14 cellular contexts compared by ENCODE assay signal in the genomic region with DNA sequence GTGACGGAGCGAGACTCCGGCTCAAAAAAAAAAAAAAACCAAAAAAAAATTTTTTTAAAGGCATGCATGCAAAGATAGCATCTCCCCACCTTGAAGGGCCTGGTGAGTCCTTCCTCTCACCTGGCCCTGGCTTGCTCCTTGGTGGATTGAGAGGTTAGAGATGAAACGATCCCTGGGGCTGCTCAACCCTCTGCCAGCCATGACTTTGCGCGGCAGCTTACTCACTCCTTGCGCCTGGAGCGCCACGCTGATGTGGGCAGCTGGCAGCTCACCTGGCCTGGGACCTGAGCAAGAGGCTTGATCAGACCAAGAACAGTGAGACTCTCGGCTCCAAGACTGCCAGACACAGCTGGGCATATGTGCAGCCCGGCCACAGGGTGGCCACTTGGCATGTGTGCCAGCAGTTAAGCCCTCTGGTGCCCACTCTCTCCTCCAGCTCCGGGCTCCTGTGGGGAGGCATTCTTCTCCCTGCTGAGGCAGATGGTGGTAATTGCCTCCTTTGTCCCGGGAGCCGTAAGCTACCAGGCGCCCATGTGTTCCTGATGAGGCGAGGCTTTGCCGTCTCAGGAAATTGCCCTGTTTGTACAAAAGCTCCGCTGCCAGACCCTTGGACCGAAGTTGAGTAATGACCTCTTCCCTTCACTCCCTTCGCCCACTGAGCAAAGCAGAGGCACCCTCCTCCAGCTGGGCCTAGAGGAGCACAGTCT. TPM values are rescaled to one million over a fixed set of nuclear protein-coding genes. Genes with fewer than 3 reads are reported as not detected.
DNase-seq lines count a peak whose midpoint lies in the region; ATAC-seq and FAIRE-seq lines count a peak whose summit lies in the region.
"Had no signal": no experiment of that assay in that cellular context is flagged by ENCODE, and none has a peak within 500 bp of the region (broad histone marks: within the 10 kb centered on the region; RNA-seq: fewer than 3 reads in every experiment).

No MANE protein-coding gene starts in this region.

- peaks cover 7% of the 10 kb centered on the region for H3K36me3 Mint-ChIP-seq in activated CD8-positive, alpha-beta T cell treated with anti-CD3 and anti-CD28 coated beads, Interleukin-2, amount 10 ng/mL, durations not matched to agents 7 days and 5 days (ENCODE audit: low read depth)
- peaks cover 0 to 1% of the 10 kb centered on the region in 2 donors for H3K36me3 Mint-ChIP-seq in CD4-positive, alpha-beta memory T cell

- WGBS in small intestine, 3 donors: 52 to 69% (median 65%) methylated on average over 20 of the region's 20 CpGs

- no peaks in the 10 kb centered on the region for H3K9me3 Mint-ChIP-seq in activated CD8-positive, alpha-beta T cell treated with anti-CD3 and anti-CD28 coated beads, Interleukin-2, amount 10 ng/mL, durations not matched to agents 7 days and 5 days (ENCODE audit: insufficient read depth)
- H3K9me3 Mint-ChIP-seq in CD4-positive, alpha-beta memory T cell: no peaks in the 10 kb centered on the region
- H3K9me3 Mint-ChIP-seq: activated CD8-positive, alpha-beta T cell treated with anti-CD3 and anti-CD28 coated beads for 36 hours; activated naive CD8-positive, alpha-beta T cell treated with anti-CD3 and anti-CD28 coated beads, Interleukin-2, amount 10 ng/mL, durations not matched to agents 7 days and 5 days had no signal

- POLR2A ChIA-PET in activated CD8-positive, alpha-beta T cell treated with anti-CD3 and anti-CD28 coated beads, Interleukin-2, amount 10 ng/mL, durations not matched to agents 7 days and 5 days (lab: Charles Lee): interaction anchor here (1.2 kb wide), 1 partner anchor 40 kb away, joined by 3 read pairs; the partner anchor contains the start of gene SRP68
- POLR2A ChIA-PET in CD4-positive, alpha-beta memory T cell (lab: Charles Lee; ENCODE audit: partially characterized antibody): interaction anchor here (0.5 to 1.0 kb wide), 3 partner anchors 32 to 290 kb away, joined by 3 read pairs; partner anchors contain the start of gene UNK

- H3K27ac Mint-ChIP-seq in activated CD8-positive, alpha-beta T cell treated with anti-CD3 and anti-CD28 coated beads, Interleukin-2, amount 10 ng/mL, durations not matched to agents 7 days and 5 days: no peak overlapping the region
- peak overlapping the region in 1 of 7 donors; percentile 46 for H3K27ac Mint-ChIP-seq in CD4-positive, alpha-beta memory T cell
- H3K27ac Mint-ChIP-seq: activated CD8-positive, alpha-beta T cell treated with anti-CD3 and anti-CD28 coated beads for 36 hours; activated naive CD8-positive, alpha-beta T cell treated with anti-CD3 and anti-CD28 coated beads, Interleukin-2, amount 10 ng/mL, durations not matched to agents 7 days and 5 days; progenitor cell of endocrine pancreas had no signal

- CTCF ChIA-PET in activated CD8-positive, alpha-beta T cell treated with anti-CD3 and anti-CD28 coated beads, Interleukin-2, amount 10 ng/mL, durations not matched to agents 7 days and 5 days (lab: Charles Lee): interaction anchor here (0.7 to 3.5 kb wide), 5 partner anchors 17 to 267 kb away, joined by 3 to 36 read pairs (median 3); no protein-coding TSS in a partner anchor
- CTCF ChIA-PET in CD4-positive, alpha-beta memory T cell (lab: Charles Lee; ENCODE audit: partially characterized antibody): interaction anchor here (0.7 to 0.8 kb wide), 2 partner anchors 18 to 34 kb away, joined by 3 to 4 read pairs; no protein-coding TSS in a partner anchor

- H3K4me3 Mint-ChIP-seq in activated CD8-positive, alpha-beta T cell treated with anti-CD3 and anti-CD28 coated beads, Interleukin-2, amount 10 ng/mL, durations not matched to agents 7 days and 5 days: no peak overlapping the region
- H3K4me3 Mint-ChIP-seq in CD4-positive, alpha-beta memory T cell: no peak overlapping the region
- H3K4me3 Mint-ChIP-seq: activated CD8-positive, alpha-beta T cell treated with anti-CD3 and anti-CD28 coated beads for 36 hours; activated naive CD8-positive, alpha-beta T cell treated with anti-CD3 and anti-CD28 coated beads, Interleukin-2, amount 10 ng/mL, durations not matched to agents 7 days and 5 days had no signal

- no peaks in the 10 kb centered on the region for H3K9me3 ChIP-seq in small intestine (ENCODE audit: control insufficient read depth, low read depth)
- no peaks in the 10 kb centered on the region for H3K9me3 ChIP-seq in CD4-positive, alpha-beta memory T cell (ENCODE audit: control insufficient read depth in 1 of 2, low read length in 2 of 2)

- peak; percentile 40; the same call in 2 of the 3 replicates for ATAC-seq in SK-N-SH treated with all-trans-retinoic acid at 6 μM for 48 hours
- no peak for ATAC-seq in activated CD8-positive, alpha-beta T cell treated with anti-CD3 and anti-CD28 coated beads, Interleukin-2, amount 10 ng/mL, durations not matched to agents 7 days and 5 days
- ATAC-seq: activated CD8-positive, alpha-beta T cell treated with anti-CD3 and anti-CD28 coated beads for 36 hours had no signal

- intact Hi-C loops in CD4-positive, alpha-beta memory T cell (cut with micrococcal nuclease): no loop called here

- H3K4me1 ChIP-seq in small intestine (ENCODE audit: control insufficient read depth in 2 of 2, insufficient read depth in 1 of 2, low read depth in 1 of 2, low read length in 1 of 2): no peaks in the 10 kb centered on the region
- peaks cover 12% of the 10 kb centered on the region for H3K4me1 ChIP-seq in CD4-positive, alpha-beta memory T cell (ENCODE audit: insufficient read depth, low read length)

- no peaks in the 10 kb centered on the region for H3K27me3 Mint-ChIP-seq in activated CD8-positive, alpha-beta T cell treated with anti-CD3 and anti-CD28 coated beads, Interleukin-2, amount 10 ng/mL, durations not matched to agents 7 days and 5 days (ENCODE audit: low read depth)
- H3K27me3 Mint-ChIP-seq in CD4-positive, alpha-beta memory T cell: no peaks in the 10 kb centered on the region
- H3K27me3 Mint-ChIP-seq: activated CD8-positive, alpha-beta T cell treated with anti-CD3 and anti-CD28 coated beads for 36 hours; activated naive CD8-positive, alpha-beta T cell treated with anti-CD3 and anti-CD28 coated beads, Interleukin-2, amount 10 ng/mL, durations not matched to agents 7 days and 5 days; progenitor cell of endocrine pancreas had no signal

- H3K4me3 ChIP-seq in small intestine (ENCODE audit: low read depth in 1 of 2, low read length in 2 of 2): no peak overlapping the region
- no peak overlapping the region for H3K4me3 ChIP-seq in CD4-positive, alpha-beta memory T cell (ENCODE audit: low read length in 2 of 2)
- H3K4me3 ChIP-seq: lung had no signal

- no peaks in the 10 kb centered on the region for H3K36me3 ChIP-seq in small intestine (ENCODE audit: control insufficient read depth in 2 of 2, insufficient read depth in 2 of 2, low read length in 2 of 2)
- no peaks in the 10 kb centered on the region for H3K36me3 ChIP-seq in CD4-positive, alpha-beta memory T cell (ENCODE audit: insufficient read depth, low read length)

- H3K4me1 Mint-ChIP-seq in activated CD8-positive, alpha-beta T cell treated with anti-CD3 and anti-CD28 coated beads, Interleukin-2, amount 10 ng/mL, durations not matched to agents 7 days and 5 days (ENCODE audit: low read depth): peaks cover 30% of the 10 kb centered on the region
- H3K4me1 Mint-ChIP-seq in CD4-positive, alpha-beta memory T cell: peaks cover 7 to 14% (median 12%) of the 10 kb centered on the region in 4 donors

- peak; percentile 40 for DNase-seq in NCI-H748 (lab: John Stamatoyannopoulos, UW; ENCODE audit: unreplicated experiment)
- DNase-seq in NCI-H748 treated with DMSO at 0.1 percent for 48 hours (lab: John Stamatoyannopoulos, UW): no peak
- DNase-seq in small intestine: peak; percentile 37
- no peak for DNase-seq in activated CD8-positive, alpha-beta T cell treated with anti-CD3 and anti-CD28 coated beads, Interleukin-2, amount 10 ng/mL, durations not matched to agents 7 days and 5 days
- no peak for DNase-seq in CD4-positive, alpha-beta memory T cell
- DNase-seq: activated CD8-positive, alpha-beta T cell treated with anti-CD3 and anti-CD28 coated beads for 36 hours; activated naive CD8-positive, alpha-beta T cell treated with anti-CD3 and anti-CD28 coated beads, Interleukin-2, amount 10 ng/mL, durations not matched to agents 7 days and 5 days; NCI-H526 had no signal

- H3K27ac ChIP-seq in small intestine (ENCODE audit: low read depth in 1 of 2, low read length in 1 of 2): no peak overlapping the region
- no peak overlapping the region for H3K27ac ChIP-seq in CD4-positive, alpha-beta memory T cell (ENCODE audit: low read depth, low read length)

- no peaks in the 10 kb centered on the region for H3K27me3 ChIP-seq in small intestine (ENCODE audit: control insufficient read depth in 2 of 2, insufficient read depth in 2 of 2, low read length in 2 of 2)
- H3K27me3 ChIP-seq in CD4-positive, alpha-beta memory T cell (ENCODE audit: insufficient read depth, low read length): no peaks in the 10 kb centered on the region

- FAIRE-seq in small intestine (lab: Jason Lieb, UNC): no peak

RNA-seq across cellular contexts. Expression of gene EVPL, which starts 5.1 kb away (rescaled TPM):
- 10 to 100 TPM; 10.7 to 66.4 (median 38.6) TPM for polyA plus RNA-seq in small intestine
- under 1 TPM; 0.34 to 0.47 TPM for total RNA-seq in activated CD8-positive, alpha-beta T cell treated with anti-CD3 and anti-CD28 coated beads, Interleukin-2, amount 10 ng/mL, durations not matched to agents 7 days and 5 days
- not detected for total RNA-seq in CD4-positive, alpha-beta memory T cell
- not detected for polyA plus RNA-seq in CD4-positive, alpha-beta memory T cell
- polyA plus RNA-seq: AG04450 had no signal

RNA-seq across cellular contexts. Expression of gene CDK3, which starts 31.6 kb away (rescaled TPM):
- polyA plus RNA-seq in small intestine: 10 to 100 TPM in 2 of 3 donors, 1 to 10 TPM in 1; 7.9 to 82.3 (median 71.3) TPM
- 1 to 10 TPM; 6.4 to 7.3 TPM for total RNA-seq in activated CD8-positive, alpha-beta T cell treated with anti-CD3 and anti-CD28 coated beads, Interleukin-2, amount 10 ng/mL, durations not matched to agents 7 days and 5 days
- total RNA-seq in CD4-positive, alpha-beta memory T cell: 1 to 10 TPM; 9.6 to 9.7 TPM
- polyA plus RNA-seq in CD4-positive, alpha-beta memory T cell: 1 to 10 TPM; 1.0 to 1.1 TPM

RNA-seq across cellular contexts. Expression of gene SRP68, which starts 40.1 kb away (rescaled TPM):
- polyA plus RNA-seq in small intestine: 10 to 100 TPM; 34.0 to 43.1 (median 35.4) TPM
- total RNA-seq in activated CD8-positive, alpha-beta T cell treated with anti-CD3 and anti-CD28 coated beads, Interleukin-2, amount 10 ng/mL, durations not matched to agents 7 days and 5 days: 10 to 100 TPM; 85.1 to 86.0 TPM
- 10 to 100 TPM; 86.5 to 92.4 TPM for total RNA-seq in CD4-positive, alpha-beta memory T cell
- 10 to 100 TPM; 59.1 to 84.9 TPM for polyA plus RNA-seq in CD4-positive, alpha-beta memory T cell

RNA-seq across cellular contexts. Expression of gene GALR2, which starts 42.4 kb away (rescaled TPM):
- under 1 TPM in 1 of 3 donors, not detected in 2; 0.54 TPM for polyA plus RNA-seq in small intestine
- total RNA-seq in activated CD8-positive, alpha-beta T cell treated with anti-CD3 and anti-CD28 coated beads, Interleukin-2, amount 10 ng/mL, durations not matched to agents 7 days and 5 days: under 1 TPM in 1 of 2 experiments, not detected in 1; 0.18 TPM
- total RNA-seq in CD4-positive, alpha-beta memory T cell: not detected
- polyA plus RNA-seq in CD4-positive, alpha-beta memory T cell: under 1 TPM in 1 of 2 donors, not detected in 1; 0.37 TPM
- total RNA-seq: activated naive CD8-positive, alpha-beta T cell treated with anti-CD3 and anti-CD28 coated beads, Interleukin-2, amount 10 ng/mL, durations not matched to agents 7 days and 5 days; temporal lobe had no signal
- polyA plus RNA-seq: AG04450 had no signal

RNA-seq across cellular contexts. Expression of gene ZACN, which starts 46.8 kb away (rescaled TPM):
- polyA plus RNA-seq in small intestine: 1 to 10 TPM in 2 of 3 donors, under 1 TPM in 1; 0.87 to 2.5 (median 1.6) TPM
- total RNA-seq in activated CD8-positive, alpha-beta T cell treated with anti-CD3 and anti-CD28 coated beads, Interleukin-2, amount 10 ng/mL, durations not matched to agents 7 days and 5 days: under 1 TPM; 0.18 to 0.34 TPM
- under 1 TPM in 1 of 2 experiments, not detected in 1; 0.35 TPM for total RNA-seq in CD4-positive, alpha-beta memory T cell
- 1 to 10 TPM in 1 of 2 donors, not detected in 1; 1.0 TPM for polyA plus RNA-seq in CD4-positive, alpha-beta memory T cell
- total RNA-seq: activated naive CD8-positive, alpha-beta T cell treated with anti-CD3 and anti-CD28 coated beads, Interleukin-2, amount 10 ng/mL, durations not matched to agents 7 days and 5 days; dermis microvascular lymphatic vessel endothelial cell; temporal lobe had no signal
- polyA plus RNA-seq: AG04450 had no signal

Comparison
In these comparisons a context has a peak if more than half of its experiments do, and no peak if none do; other contexts are left out.
1. DNase-seq: peak in NCI-H748 (single experiment) and small intestine (single experiment); none in NCI-H748 treated with DMSO at 0.1 percent for 48 hours (single experiment), activated CD8-positive, alpha-beta T cell treated with anti-CD3 and anti-CD28 coated beads, Interleukin-2, amount 10 ng/mL, durations not matched to agents 7 days and 5 days (single experiment) and CD4-positive, alpha-beta memory T cell (0 of 5).